Comparison of ENCODE assay signal across 28 cellular contexts in the genomic region with DNA sequence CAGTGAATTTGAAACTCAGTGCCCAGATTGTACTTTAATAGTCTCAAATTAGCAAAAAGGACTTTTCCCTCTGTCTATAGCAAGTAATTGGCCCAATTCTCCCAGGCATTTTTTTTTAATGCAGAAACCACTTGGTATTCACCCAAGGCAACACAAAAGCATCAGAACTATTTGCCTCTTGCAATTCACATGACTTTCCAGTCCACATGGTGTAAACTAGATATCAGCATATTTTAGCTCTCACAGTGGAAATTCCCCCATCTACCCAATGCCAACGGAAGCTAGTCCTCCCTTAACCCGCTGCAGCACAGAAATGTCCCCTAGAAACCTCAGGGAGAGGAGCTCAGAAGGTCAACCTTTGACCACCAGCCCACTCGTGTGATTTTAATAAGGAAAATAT.
DNase-seq lines count a peak whose midpoint lies in the region; ATAC-seq, FAIRE-seq and TF ChIP-seq lines count a peak whose summit lies in the region.
"Had no signal": no experiment of that assay in that cellular context is flagged by ENCODE, and none has a peak within 500 bp of the region (broad histone marks: within the 10 kb centered on the region; RNA-seq: fewer than 3 reads in every experiment).

No MANE protein-coding gene starts in this region.

- no peak overlapping the region for H3K4me3 Mint-ChIP-seq in chondrocyte (ENCODE audit: unreplicated experiment)
- no peak overlapping the region for H3K4me3 Mint-ChIP-seq in activated CD4-positive, alpha-beta memory T cell treated with anti-CD3 and anti-CD28 coated beads, Interleukin-2, amount 10 ng/mL, durations not matched to agents 7 days and 5 days
- H3K4me3 Mint-ChIP-seq: activated B cell treated with CpG ODN at 0.5 μM for 24 hours, neural crest cell had no signal

- intact Hi-C loops in right lobe of liver (cut with DNase I), result no loop called here
- intact Hi-C loops in vagina (cut with DNase I), result no loop called here

- TF ChIP-seq CTCF in liver (IDR thresholded peaks at IDR 0.05; ENCODE audit: low read depth, low read length, missing input control) (no peak), right lobe of liver (IDR thresholded peaks at IDR 0.05) (no peak), chondrocyte (IDR thresholded peaks at IDR 0.05) (no peak), vagina (IDR thresholded peaks at IDR 0.05) (no peak)

- H3K27ac ChIP-seq in liver (ENCODE audit: low read depth in 1 of 2, low read length in 2 of 2) (no peak overlapping the region), right lobe of liver (no peak overlapping the region), vagina (peak overlapping the region; percentile 58)
- H3K27ac ChIP-seq: ascending aorta, C4-2B, sigmoid colon, upper lobe of right lung had no signal

- H3K4me1 ChIP-seq in liver (ENCODE audit: control insufficient read depth in 4 of 4, insufficient read depth in 4 of 4, low read length in 3 of 4) (no peaks in the 10 kb centered on the region), right lobe of liver (no peaks in the 10 kb centered on the region), vagina (peaks cover 7% of the 10 kb centered on the region)
- H3K4me1 ChIP-seq: sigmoid colon, upper lobe of right lung had no signal

- TF ChIP-seq POLR2A in right lobe of liver (IDR thresholded peaks at IDR 0.05) (no peak), vagina (IDR thresholded peaks at IDR 0.05) (no peak)

- ATAC-seq in right lobe of liver, result no peak
- ATAC-seq in GM21786 (IDR thresholded peaks at IDR 0.05; ENCODE audit: unreplicated experiment), result no peak
- ATAC-seq: activated naive CD4-positive, alpha-beta T cell treated with anti-CD3 and anti-CD28 coated beads, Interleukin-2, amount 50 U/mL, for 72 hours; upper lobe of right lung had no signal

- H3K36me3 ChIP-seq in liver (ENCODE audit: control insufficient read depth in 4 of 4, insufficient read depth in 3 of 4, low read depth in 1 of 4, low read length in 3 of 4) (no peaks in the 10 kb centered on the region), right lobe of liver (no peaks in the 10 kb centered on the region), vagina (no peaks in the 10 kb centered on the region)
- H3K36me3 ChIP-seq: ascending aorta, sigmoid colon, upper lobe of right lung had no signal

- H3K9ac ChIP-seq in liver (ENCODE audit: low read depth in 1 of 2, low read length in 2 of 2), result no peak overlapping the region

- H3K9me3 Mint-ChIP-seq in chondrocyte (ENCODE audit: low read depth), result no peaks in the 10 kb centered on the region
- H3K9me3 Mint-ChIP-seq in activated CD4-positive, alpha-beta memory T cell treated with anti-CD3 and anti-CD28 coated beads, Interleukin-2, amount 10 ng/mL, durations not matched to agents 7 days and 5 days, result no peaks in the 10 kb centered on the region
- H3K9me3 Mint-ChIP-seq: activated B cell treated with CpG ODN at 0.5 μM for 24 hours; activated naive CD4-positive, alpha-beta T cell treated with anti-CD3 and anti-CD28 coated beads, Interleukin-2, amount 50 U/mL, for 72 hours; activated T-helper 2 cell treated with anti-CD3 and anti-CD28 coated beads, Interferon-gamma antibody, Interleukin-2, Interleukin-4, amounts not matched to agents 10 μg/mL and 5 μg/mL and 100 μg/mL, durations not matched to agents 14 hours and 24 hours and 36 hours; neural crest cell had no signal

- peaks cover 14% of the 10 kb centered on the region for H3K4me1 Mint-ChIP-seq in chondrocyte (ENCODE audit: low read depth)
- H3K4me1 Mint-ChIP-seq in activated CD4-positive, alpha-beta memory T cell treated with anti-CD3 and anti-CD28 coated beads, Interleukin-2, amount 10 ng/mL, durations not matched to agents 7 days and 5 days, result no peaks in the 10 kb centered on the region
- H3K4me1 Mint-ChIP-seq: activated B cell treated with CpG ODN at 0.5 μM for 24 hours had no signal

- H3K4me3 ChIP-seq in liver (ENCODE audit: low read depth in 1 of 3, low read length in 3 of 3) (no peak overlapping the region), right lobe of liver (no peak overlapping the region), vagina (no peak overlapping the region)
- H3K4me3 ChIP-seq: ascending aorta, sigmoid colon, upper lobe of right lung had no signal

- 67% methylated on average over 3 of the region's 3 CpGs for WGBS in liver
- 48% methylated on average over 3 of the region's 3 CpGs for WGBS in right lobe of liver (ENCODE audit: insufficient coverage, low coverage, low lambda C conversion rate, missing lambda C conversion rate)

- H3K27me3 Mint-ChIP-seq in chondrocyte (ENCODE audit: low read depth), result no peaks in the 10 kb centered on the region
- no peaks in the 10 kb centered on the region for H3K27me3 Mint-ChIP-seq in activated CD4-positive, alpha-beta memory T cell treated with anti-CD3 and anti-CD28 coated beads, Interleukin-2, amount 10 ng/mL, durations not matched to agents 7 days and 5 days

- H3K36me3 Mint-ChIP-seq in chondrocyte (ENCODE audit: low read depth), result no peaks in the 10 kb centered on the region
- H3K36me3 Mint-ChIP-seq in activated CD4-positive, alpha-beta memory T cell treated with anti-CD3 and anti-CD28 coated beads, Interleukin-2, amount 10 ng/mL, durations not matched to agents 7 days and 5 days (ENCODE audit: low read depth), result no peaks in the 10 kb centered on the region
- H3K36me3 Mint-ChIP-seq: activated naive CD4-positive, alpha-beta T cell treated with anti-CD3 and anti-CD28 coated beads, Interleukin-2, amount 50 U/mL, for 72 hours had no signal

- H3K9me3 ChIP-seq in liver (ENCODE audit: control insufficient read depth in 4 of 4, low read length in 3 of 4), result no peaks in the 10 kb centered on the region
- no peaks in the 10 kb centered on the region for H3K9me3 ChIP-seq in right lobe of liver
- no peaks in the 10 kb centered on the region for H3K9me3 ChIP-seq in vagina
- H3K9me3 ChIP-seq: ascending aorta, sigmoid colon, upper lobe of right lung had no signal

- CTCF ChIA-PET in activated CD4-positive, alpha-beta memory T cell treated with anti-CD3 and anti-CD28 coated beads, Interleukin-2, amount 10 ng/mL, durations not matched to agents 7 days and 5 days (lab: Charles Lee), result no interaction called here

- no peak for FAIRE-seq in HTR-8/SVneo (lab: Jason Lieb, UNC)

- no peak for TF ChIP-seq RAD21 in liver (IDR thresholded peaks at IDR 0.05)

- peaks cover 0 to 3% (median 1%) of the 10 kb centered on the region in 4 donors for H3K27me3 ChIP-seq in liver (ENCODE audit: control insufficient read depth in 4 of 4, insufficient read depth in 4 of 4, low read length in 3 of 4)
- no peaks in the 10 kb centered on the region for H3K27me3 ChIP-seq in right lobe of liver
- H3K27me3 ChIP-seq in vagina, result no peaks in the 10 kb centered on the region
- H3K27me3 ChIP-seq: ascending aorta, sigmoid colon, upper lobe of right lung had no signal

- peak overlapping the region; percentile 80 for H3K27ac Mint-ChIP-seq in chondrocyte (ENCODE audit: unreplicated experiment)
- no peak overlapping the region for H3K27ac Mint-ChIP-seq in activated CD4-positive, alpha-beta memory T cell treated with anti-CD3 and anti-CD28 coated beads, Interleukin-2, amount 10 ng/mL, durations not matched to agents 7 days and 5 days
- H3K27ac Mint-ChIP-seq: activated B cell treated with CpG ODN at 0.5 μM for 24 hours; activated naive CD4-positive, alpha-beta T cell treated with anti-CD3 and anti-CD28 coated beads, Interleukin-2, amount 50 U/mL, for 72 hours; activated T-helper 2 cell treated with anti-CD3 and anti-CD28 coated beads, Interferon-gamma antibody, Interleukin-2, Interleukin-4, amounts not matched to agents 10 μg/mL and 5 μg/mL and 100 μg/mL, durations not matched to agents 14 hours and 24 hours and 36 hours had no signal

- POLR2A ChIA-PET in activated CD4-positive, alpha-beta memory T cell treated with anti-CD3 and anti-CD28 coated beads, Interleukin-2, amount 10 ng/mL, durations not matched to agents 7 days and 5 days (lab: Charles Lee), result no interaction called here

- DNase-seq in right lobe of liver, result no peak
- no peak for DNase-seq in chondrocyte (ENCODE audit: low spot score)
- DNase-seq in foreskin melanocyte, result peak; percentile 78
- DNase-seq in vagina (ENCODE audit: extremely low spot score in 2 of 2), result peak in 1 of 2 donors; percentile 27
- no peak for DNase-seq in HTR-8/SVneo (ENCODE audit: insufficient read length, low spot score)
- no peak for DNase-seq in activated CD4-positive, alpha-beta memory T cell treated with anti-CD3 and anti-CD28 coated beads, Interleukin-2, amount 10 ng/mL, durations not matched to agents 7 days and 5 days
- DNase-seq: activated B cell treated with CpG ODN at 0.5 μM for 24 hours; activated CD4-positive, alpha-beta T cell treated with anti-CD3 and anti-CD28 coated beads, Interleukin-2, amount 50 U/mL, for 48 hours; activated CD8-positive, alpha-beta memory T cell treated with anti-CD3 and anti-CD28 coated beads, Interleukin-2, amount 50 U/mL, for 48 hours; Calu3; cerebellar nuclear complex; effector CD4-positive, alpha-beta T cell; erythroblast; HCEC 1CT; NCI-H1105 treated with DMSO at 0.1 percent for 48 hours; NCI-H2081; NCI-H446; sigmoid colon; stimulated activated CD8-positive, alpha-beta memory T cell treated with anti-CD3 and anti-CD28 coated beads, Interleukin-4, amount 100 ng/mL, for 48 hours; T1000; upper lobe of right lung had no signal

TF ChIP-seq in liver, 16 proteins besides CTCF, POLR2A, EP300 and RAD21 (continues in another document):
- TF ChIP-seq SP1 (IDR thresholded peaks at IDR 0.05), result no peak
- TF ChIP-seq FOXA1 (IDR thresholded peaks at IDR 0.05), result no peak
- peak in 1 of 2 donors; percentile 24 for TF ChIP-seq RXRA (IDR thresholded peaks at IDR 0.05)
- no peak for TF ChIP-seq FOXA2 (IDR thresholded peaks at IDR 0.05)
- peak; percentile 39 for TF ChIP-seq NR2F2 (IDR thresholded peaks at IDR 0.05)
